Comparison of ENCODE assay signal across 1 cellular context in the genomic region with DNA sequence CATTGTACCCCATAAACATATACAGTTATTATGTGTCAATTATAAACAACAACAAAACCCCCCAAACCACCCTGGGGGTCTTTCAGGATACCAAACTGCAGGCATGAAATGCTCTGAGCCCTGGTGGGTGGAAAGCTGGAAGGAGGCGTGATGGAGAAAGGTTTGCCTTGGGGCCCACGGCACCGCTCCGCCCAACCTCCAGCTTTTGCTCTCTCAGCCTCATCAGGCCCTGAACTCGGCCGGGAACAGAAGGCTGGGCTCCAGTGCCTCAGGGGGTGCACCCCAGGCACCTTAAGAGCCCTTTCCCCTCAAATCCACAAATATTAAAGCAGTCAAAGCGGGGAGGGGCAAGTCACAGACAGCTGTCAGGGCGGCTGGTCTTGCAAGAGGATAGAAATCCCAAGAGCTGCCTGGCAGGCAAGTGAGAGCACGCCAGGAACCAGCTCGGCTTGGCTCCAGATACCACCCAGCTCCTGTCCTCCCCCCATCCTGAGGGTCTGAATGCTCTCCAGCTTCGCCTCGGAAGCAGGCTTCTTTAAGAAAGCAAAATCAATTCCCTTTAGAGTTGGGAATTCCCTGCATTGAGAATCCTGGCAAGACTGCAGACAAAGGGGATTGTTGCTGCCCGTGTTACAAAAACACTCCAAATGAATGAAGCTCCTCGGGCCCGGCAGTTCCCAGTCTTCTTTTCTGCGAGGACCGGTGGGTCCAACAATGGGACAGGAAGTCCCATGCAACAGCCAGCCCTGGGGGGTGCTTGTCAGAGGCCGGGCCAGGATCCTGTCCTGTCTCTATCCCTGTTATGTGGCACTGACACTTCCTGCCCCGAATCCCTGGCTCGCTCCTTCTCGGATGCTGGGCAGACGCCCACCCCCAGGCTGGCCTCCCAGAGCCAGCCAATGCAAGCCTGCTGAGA.
TF ChIP-seq lines count a peak whose summit lies in the region.

No MANE protein-coding gene starts in this region.

TF ChIP-seq in neural cell, 6 proteins besides CTCF, POLR2A, EP300 and RAD21:
- TF ChIP-seq TAF1 (IDR thresholded peaks at IDR 0.05; ENCODE audit: low read depth) (no peak), EZH2 (IDR thresholded peaks at IDR 0.05; ENCODE audit: borderline replicate concordance, insufficient read depth, low read length, poor library complexity, severe bottlenecking) (no peak), SMC3 (conservative IDR thresholded peaks at IDR 0.05; ENCODE audit: poor library complexity) (no peak), MXI1 (conservative IDR thresholded peaks at IDR 0.05; ENCODE audit: poor library complexity, severe bottlenecking) (no peak), POLR2AphosphoS5 (IDR thresholded peaks at IDR 0.05) (no peak)
- TF ChIP-seq, protein P1, sequence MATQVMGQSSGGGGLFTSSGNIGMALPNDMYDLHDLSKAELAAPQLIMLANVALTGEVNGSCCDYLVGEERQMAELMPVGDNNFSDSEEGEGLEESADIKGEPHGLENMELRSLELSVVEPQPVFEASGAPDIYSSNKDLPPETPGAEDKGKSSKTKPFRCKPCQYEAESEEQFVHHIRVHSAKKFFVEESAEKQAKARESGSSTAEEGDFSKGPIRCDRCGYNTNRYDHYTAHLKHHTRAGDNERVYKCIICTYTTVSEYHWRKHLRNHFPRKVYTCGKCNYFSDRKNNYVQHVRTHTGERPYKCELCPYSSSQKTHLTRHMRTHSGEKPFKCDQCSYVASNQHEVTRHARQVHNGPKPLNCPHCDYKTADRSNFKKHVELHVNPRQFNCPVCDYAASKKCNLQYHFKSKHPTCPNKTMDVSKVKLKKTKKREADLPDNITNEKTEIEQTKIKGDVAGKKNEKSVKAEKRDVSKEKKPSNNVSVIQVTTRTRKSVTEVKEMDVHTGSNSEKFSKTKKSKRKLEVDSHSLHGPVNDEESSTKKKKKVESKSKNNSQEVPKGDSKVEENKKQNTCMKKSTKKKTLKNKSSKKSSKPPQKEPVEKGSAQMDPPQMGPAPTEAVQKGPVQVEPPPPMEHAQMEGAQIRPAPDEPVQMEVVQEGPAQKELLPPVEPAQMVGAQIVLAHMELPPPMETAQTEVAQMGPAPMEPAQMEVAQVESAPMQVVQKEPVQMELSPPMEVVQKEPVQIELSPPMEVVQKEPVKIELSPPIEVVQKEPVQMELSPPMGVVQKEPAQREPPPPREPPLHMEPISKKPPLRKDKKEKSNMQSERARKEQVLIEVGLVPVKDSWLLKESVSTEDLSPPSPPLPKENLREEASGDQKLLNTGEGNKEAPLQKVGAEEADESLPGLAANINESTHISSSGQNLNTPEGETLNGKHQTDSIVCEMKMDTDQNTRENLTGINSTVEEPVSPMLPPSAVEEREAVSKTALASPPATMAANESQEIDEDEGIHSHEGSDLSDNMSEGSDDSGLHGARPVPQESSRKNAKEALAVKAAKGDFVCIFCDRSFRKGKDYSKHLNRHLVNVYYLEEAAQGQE (IDR thresholded peaks at IDR 0.05; ENCODE audit: borderline replicate concordance) = no peak
